In genomic region chr1:39721664-39722063, GRCh38 we compare ENCODE assay signal across 25 cellular contexts. TPM values are rescaled to one million over a fixed set of nuclear protein-coding genes. Genes with fewer than 3 reads are reported as not detected.
DNase-seq lines count a peak whose midpoint lies in the region; ATAC-seq and TF ChIP-seq lines count a peak whose summit lies in the region.
"Had no signal": no experiment of that assay in that cellular context is flagged by ENCODE, and none has a peak within 500 bp of the region (broad histone marks: within the 10 kb centered on the region; RNA-seq: fewer than 3 reads in every experiment).

No MANE protein-coding gene starts in this region.

- H3K4me1 ChIP-seq in lung (ENCODE audit: control insufficient read depth in 2 of 2, insufficient read depth in 2 of 2, low read length in 2 of 2): no peaks in the 10 kb centered on the region
- H3K4me1 ChIP-seq: BE2C had no signal

- DNase-seq in DMS53 (lab: John Stamatoyannopoulos, UW) (peak; percentile 30), DMS53 treated with DMSO at 0.1 percent for 48 hours (lab: John Stamatoyannopoulos, UW; ENCODE audit: unreplicated experiment) (no peak), epithelial cell of prostate (ENCODE audit: low read depth, low spot score) (no peak), lung (ENCODE audit: low spot score) (peak; percentile 22)
- DNase-seq in activated CD8-positive, alpha-beta memory T cell treated with anti-CD3 and anti-CD28 coated beads for 24 hours: peak; percentile 7
- no peak for DNase-seq in activated CD8-positive, alpha-beta memory T cell treated with anti-CD3 and anti-CD28 coated beads, Interleukin-2, amount 50 U/mL, for 4 hours
- DNase-seq: BE2C; Calu3; CD4-positive, alpha-beta T cell; CD8-positive, alpha-beta memory T cell; DMS79; EL; GDM1; GM23248; H9; HFFc6 had no signal

- no peak for ATAC-seq in lung (ENCODE audit: insufficient read depth, low FRiP score)
- no peak for ATAC-seq in HG03196 (IDR thresholded peaks at IDR 0.05; ENCODE audit: unreplicated experiment)
- no peak for ATAC-seq in HG03469 (IDR thresholded peaks at IDR 0.05; ENCODE audit: unreplicated experiment)
- ATAC-seq: GM12878, HCT116 had no signal

- H3K4me3 ChIP-seq in lung: no peak overlapping the region
- H3K4me3 ChIP-seq: BLaER1 treated with 17β-estradiol and CSF1 and Interleukin-3, amounts not matched to agents 10 nM and 100 nM; GM12878; GM23248 had no signal

- H3K27ac ChIP-seq in epithelial cell of prostate (peak overlapping the region; percentile 62), lung (ENCODE audit: low read depth in 1 of 2, low read length in 1 of 2) (no peak overlapping the region)
- H3K27ac ChIP-seq: 22Rv1, GM23248 had no signal

- H3K27me3 ChIP-seq in lung (ENCODE audit: control insufficient read depth, insufficient read depth): no peaks in the 10 kb centered on the region
- H3K27me3 ChIP-seq: BE2C had no signal

- TF ChIP-seq CTCF in lung (IDR thresholded peaks at IDR 0.05; ENCODE audit: control extremely low read depth, extremely low read depth): no peak

- H3K36me3 ChIP-seq in lung (ENCODE audit: control insufficient read depth in 2 of 2, insufficient read depth in 2 of 2, low read length in 2 of 2): no peaks in the 10 kb centered on the region
- H3K36me3 ChIP-seq: BE2C; BLaER1 treated with 17β-estradiol and CSF1 and Interleukin-3, amounts not matched to agents 10 nM and 100 nM had no signal

- no peaks in the 10 kb centered on the region for H3K9me3 ChIP-seq in lung (ENCODE audit: control insufficient read depth in 2 of 2, insufficient read depth in 1 of 2, low read length in 1 of 2)
- H3K9me3 ChIP-seq: BE2C; BLaER1 treated with 17β-estradiol and CSF1 and Interleukin-3, amounts not matched to agents 10 nM and 100 nM had no signal

RNA-seq across cellular contexts. Expression of gene PPIE, which starts 17.0 kb away (rescaled TPM):
- 10 to 100 TPM; 30.5 to 55.5 TPM for total RNA-seq in lung
- polyA plus RNA-seq in lung: 10 to 100 TPM; 40.9 to 47.6 TPM

RNA-seq across cellular contexts. Expression of gene HPCAL4, which starts 30.4 kb away (rescaled TPM):
- total RNA-seq in lung: under 1 TPM; 0.18 to 0.43 TPM
- polyA plus RNA-seq in lung: under 1 TPM; 0.08 to 0.16 TPM
- total RNA-seq: Calu3, GM23248, HFFc6 had no signal
- polyA plus RNA-seq: AG04450, GM23248 had no signal

RNA-seq across cellular contexts. Expression of gene OXCT2, which starts 49.5 kb away (rescaled TPM):
- under 1 TPM; 0.17 to 0.95 TPM for total RNA-seq in lung
- under 1 TPM; 0.43 to 0.53 TPM for polyA plus RNA-seq in lung
- total RNA-seq: CD4-positive, alpha-beta T cell; H4 had no signal
- polyA plus RNA-seq: CD8-positive, alpha-beta memory T cell had no signal

RNA-seq across cellular contexts. Expression of gene NT5C1A, which starts 49.8 kb away (rescaled TPM):
- not detected for total RNA-seq in lung
- not detected for polyA plus RNA-seq in lung
- total RNA-seq: Calu3; CD8-positive, alpha-beta memory T cell; GM23248; H9; HFFc6 had no signal
- polyA plus RNA-seq: AG04450; CD14-positive monocyte; CD8-positive, alpha-beta memory T cell; GM23248 had no signal

Comparison
In these comparisons a context has a peak if more than half of its experiments do, and no peak if none do; other contexts are left out.
1. DNase-seq: peak in DMS53 (single experiment), activated CD8-positive, alpha-beta memory T cell treated with anti-CD3 and anti-CD28 coated beads for 24 hours (single experiment) and lung (single experiment); none in DMS53 treated with DMSO at 0.1 percent for 48 hours (single experiment), activated CD8-positive, alpha-beta memory T cell treated with anti-CD3 and anti-CD28 coated beads, Interleukin-2, amount 50 U/mL, for 4 hours (single experiment) and epithelial cell of prostate (single experiment).